ENCODE assay signal across 2 cellular contexts in the genomic region with DNA sequence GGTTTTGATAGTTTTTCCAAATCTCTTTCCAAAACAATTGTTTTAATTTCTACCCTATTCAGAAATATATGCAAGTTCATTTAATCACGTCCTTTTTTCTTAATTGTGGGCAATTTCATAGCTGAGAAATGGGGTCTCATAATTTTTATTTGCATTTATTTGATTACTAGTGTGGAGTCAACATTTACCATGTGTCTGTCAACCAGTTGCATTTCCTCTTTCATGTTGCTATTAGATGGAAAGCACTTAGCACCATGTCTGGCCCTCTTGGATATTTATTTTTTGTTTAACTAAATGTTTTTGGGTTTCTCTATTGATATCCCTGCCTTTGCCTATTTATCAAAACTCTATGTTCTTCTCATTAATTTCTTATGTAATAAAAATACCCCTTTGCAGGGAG. TPM values are rescaled to one million over a fixed set of nuclear protein-coding genes. Genes with fewer than 3 reads are reported as not detected.
"Had no signal": no experiment of that assay in that cellular context is flagged by ENCODE, and none has a peak within 500 bp of the region (broad histone marks: within the 10 kb centered on the region; RNA-seq: fewer than 3 reads in every experiment).

No MANE protein-coding gene starts in this region.

RNA-seq across cellular contexts. Expression of gene FCGR3B, which starts 13.9 kb away (rescaled TPM):
- polyA plus RNA-seq: keratinocyte; naive thymus-derived CD4-positive, alpha-beta T cell had no signal

RNA-seq across cellular contexts. Expression of gene FCGR2B, which starts 18.1 kb away (rescaled TPM):
- polyA plus RNA-seq: keratinocyte had no signal
